22 cellular contexts compared by ENCODE assay signal in genomic region chr16:49405123-49405522, GRCh38. TPM values are rescaled to one million over a fixed set of nuclear protein-coding genes. Genes with fewer than 3 reads are reported as not detected.
DNase-seq lines count a peak whose midpoint lies in the region; ATAC-seq and TF ChIP-seq lines count a peak whose summit lies in the region.
"Had no signal": no experiment of that assay in that cellular context is flagged by ENCODE, and none has a peak within 500 bp of the region (broad histone marks: within the 10 kb centered on the region; RNA-seq: fewer than 3 reads in every experiment).

No MANE protein-coding gene starts in this region.

- no peak for ATAC-seq in activated CD8-positive, alpha-beta memory T cell treated with anti-CD3 and anti-CD28 coated beads, Interleukin-2, amount 10 ng/mL, durations not matched to agents 7 days and 5 days
- no peak for ATAC-seq in left lobe of liver
- ATAC-seq in effector memory CD8-positive, alpha-beta T cell (replicated peaks), result no peak
- ATAC-seq: CD8-positive, alpha-beta T cell; GM12878; HCT116 had no signal

- H3K9me3 Mint-ChIP-seq in activated CD8-positive, alpha-beta memory T cell treated with anti-CD3 and anti-CD28 coated beads, Interleukin-2, amount 10 ng/mL, durations not matched to agents 7 days and 5 days (ENCODE audit: low read depth), result no peaks in the 10 kb centered on the region
- H3K9me3 Mint-ChIP-seq in effector memory CD8-positive, alpha-beta T cell, result peaks cover 4 to 8% of the 10 kb centered on the region in 2 donors

- H3K4me1 Mint-ChIP-seq in activated CD8-positive, alpha-beta memory T cell treated with anti-CD3 and anti-CD28 coated beads, Interleukin-2, amount 10 ng/mL, durations not matched to agents 7 days and 5 days, result no peaks in the 10 kb centered on the region
- peaks cover 0 to 3% of the 10 kb centered on the region in 2 donors for H3K4me1 Mint-ChIP-seq in effector memory CD8-positive, alpha-beta T cell (ENCODE audit: low read depth in 2 of 2)

- H3K4me3 ChIP-seq in coronary artery, result no peak overlapping the region
- H3K4me3 ChIP-seq: BLaER1, GM12878 had no signal

- CTCF ChIA-PET in activated CD8-positive, alpha-beta memory T cell treated with anti-CD3 and anti-CD28 coated beads, Interleukin-2, amount 10 ng/mL, durations not matched to agents 7 days and 5 days (lab: Charles Lee), result no interaction called here

- no peak overlapping the region for H3K27ac ChIP-seq in coronary artery
- H3K27ac ChIP-seq: 22Rv1, BLaER1, C4-2B had no signal

- no peak for TF ChIP-seq CTCF in coronary artery (IDR thresholded peaks at IDR 0.05)

- no peak overlapping the region for H3K4me3 Mint-ChIP-seq in activated CD8-positive, alpha-beta memory T cell treated with anti-CD3 and anti-CD28 coated beads, Interleukin-2, amount 10 ng/mL, durations not matched to agents 7 days and 5 days
- no peak overlapping the region for H3K4me3 Mint-ChIP-seq in effector memory CD8-positive, alpha-beta T cell
- H3K4me3 Mint-ChIP-seq: B cell; CD4-positive, CD25-positive, alpha-beta regulatory T cell; CD8-positive, alpha-beta T cell; H9 had no signal

- H3K27me3 Mint-ChIP-seq in activated CD8-positive, alpha-beta memory T cell treated with anti-CD3 and anti-CD28 coated beads, Interleukin-2, amount 10 ng/mL, durations not matched to agents 7 days and 5 days, result peaks cover 4% of the 10 kb centered on the region
- H3K27me3 Mint-ChIP-seq in effector memory CD8-positive, alpha-beta T cell, result peaks cover 10 to 26% of the 10 kb centered on the region in 2 donors

- peak; percentile 23 for DNase-seq in activated CD8-positive, alpha-beta memory T cell treated with anti-CD3 and anti-CD28 coated beads, Interleukin-2, amount 10 ng/mL, durations not matched to agents 7 days and 5 days
- no peak for DNase-seq in activated CD8-positive, alpha-beta memory T cell treated with anti-CD3 and anti-CD28 coated beads for 24 hours
- DNase-seq in coronary artery (ENCODE audit: low spot score) (peak; percentile 46), left lobe of liver (ENCODE audit: low spot score) (peak; percentile 12), ureter (ENCODE audit: low spot score) (peak; percentile 23), GOT3 (lab: John Stamatoyannopoulos, UW) (no peak), NCI-H2107 treated with DMSO at 0.1 percent for 48 hours (lab: John Stamatoyannopoulos, UW; ENCODE audit: unreplicated experiment) (no peak)
- no peak for DNase-seq in effector memory CD8-positive, alpha-beta T cell
- DNase-seq: CD4-positive, CD25-positive, alpha-beta regulatory T cell; DMS 273 treated with DMSO at 0.1 percent for 48 hours; DMS79; EL; GDM1; H9 had no signal

- H3K36me3 Mint-ChIP-seq in activated CD8-positive, alpha-beta memory T cell treated with anti-CD3 and anti-CD28 coated beads, Interleukin-2, amount 10 ng/mL, durations not matched to agents 7 days and 5 days, result no peaks in the 10 kb centered on the region
- no peaks in the 10 kb centered on the region for H3K36me3 Mint-ChIP-seq in effector memory CD8-positive, alpha-beta T cell (ENCODE audit: insufficient read depth)
- H3K36me3 Mint-ChIP-seq: CD4-positive, CD25-positive, alpha-beta regulatory T cell; CD8-positive, alpha-beta T cell had no signal

- H3K27ac Mint-ChIP-seq in activated CD8-positive, alpha-beta memory T cell treated with anti-CD3 and anti-CD28 coated beads, Interleukin-2, amount 10 ng/mL, durations not matched to agents 7 days and 5 days, result no peak overlapping the region
- no peak overlapping the region for H3K27ac Mint-ChIP-seq in effector memory CD8-positive, alpha-beta T cell
- H3K27ac Mint-ChIP-seq: B cell; CD4-positive, CD25-positive, alpha-beta regulatory T cell; CD8-positive, alpha-beta T cell; H9 had no signal

RNA-seq across cellular contexts. Expression of gene C16orf78, which starts 31.5 kb away (rescaled TPM):
- total RNA-seq in activated CD8-positive, alpha-beta memory T cell treated with anti-CD3 and anti-CD28 coated beads, Interleukin-2, amount 10 ng/mL, durations not matched to agents 7 days and 5 days, result not detected
- total RNA-seq in left lobe of liver, result not detected
- not detected for total RNA-seq in ureter
- total RNA-seq: B cell; CD4-positive, CD25-positive, alpha-beta regulatory T cell; CD8-positive, alpha-beta T cell; GM12878; H4; H9 had no signal

Comparison
In these comparisons a context has a peak if more than half of its experiments do, and no peak if none do; other contexts are left out.
1. DNase-seq: peak in activated CD8-positive, alpha-beta memory T cell treated with anti-CD3 and anti-CD28 coated beads, Interleukin-2, amount 10 ng/mL, durations not matched to agents 7 days and 5 days (single experiment), coronary artery (single experiment), left lobe of liver (single experiment) and ureter (single experiment); none in activated CD8-positive, alpha-beta memory T cell treated with anti-CD3 and anti-CD28 coated beads for 24 hours (single experiment), GOT3 (single experiment), NCI-H2107 treated with DMSO at 0.1 percent for 48 hours (single experiment) and effector memory CD8-positive, alpha-beta T cell (0 of 3).